ENCODE assay signal across 19 cellular contexts in genomic region chr2:105582952-105583660, GRCh38.
A peak's percentile ranks its signal among the peaks of the same experiment; 100 is the strongest.
DNase-seq lines count a peak whose midpoint lies in the region; ATAC-seq and TF ChIP-seq lines count a peak whose summit lies in the region.
"Had no signal": no experiment of that assay in that cellular context is flagged by ENCODE, and none has a peak within 500 bp of the region (broad histone marks: within the 10 kb centered on the region; RNA-seq: fewer than 3 reads in every experiment).

No MANE protein-coding gene starts in this region.

- H3K36me3 Mint-ChIP-seq in nephron (ENCODE audit: low read depth) = no peaks in the 10 kb centered on the region

- peak; percentile 58 for DNase-seq in DMS153 (lab: John Stamatoyannopoulos, UW)
- peak; percentile 63 for DNase-seq in NCI-H1436 treated with DMSO at 0.1 percent for 48 hours (lab: John Stamatoyannopoulos, UW)
- DNase-seq in T-helper 1 cell = no peak
- no peak for DNase-seq in lower lobe of right lung
- no peak for DNase-seq in psoas muscle
- DNase-seq in NOMO-1 treated with dmso at 0.1 percent for 144 hours (lab: John Stamatoyannopoulos, UW; ENCODE audit: unreplicated experiment) = no peak
- DNase-seq: activated CD4-positive, alpha-beta memory T cell treated with anti-CD3 and anti-CD28 coated beads, Interleukin-2, amount 10 ng/mL, durations not matched to agents 7 days and 5 days; activated naive CD8-positive, alpha-beta T cell treated with anti-CD3 and anti-CD28 coated beads, Interleukin-2, amount 10 ng/mL, durations not matched to agents 7 days and 5 days; activated T-cell treated with anti-CD3 and anti-CD28 coated beads, Interleukin-2, amount 50 U/mL, for 72 hours; GF-D8; heart left ventricle; MV-4-11; NCI-H2227 treated with DMSO at 0.1 percent for 48 hours; Right ventricle myocardium superior; thyroid gland had no signal

- H3K4me3 ChIP-seq in duodenal mucosa (ENCODE audit: low read depth in 1 of 2, low read length in 2 of 2) = peak overlapping the region in 1 of 2 donors; percentile 32
- no peak overlapping the region for H3K4me3 ChIP-seq in lower lobe of right lung
- H3K4me3 ChIP-seq in psoas muscle = no peak overlapping the region
- H3K4me3 ChIP-seq: heart left ventricle, skin epidermis, thyroid gland had no signal

- peaks cover 11% of the 10 kb centered on the region for H3K9me3 Mint-ChIP-seq in nephron

- H3K4me3 Mint-ChIP-seq in nephron = no peak overlapping the region
- H3K4me3 Mint-ChIP-seq: activated CD4-positive, alpha-beta memory T cell treated with anti-CD3 and anti-CD28 coated beads, Interleukin-2, amount 10 ng/mL, durations not matched to agents 7 days and 5 days; activated naive CD8-positive, alpha-beta T cell treated with anti-CD3 and anti-CD28 coated beads, Interleukin-2, amount 10 ng/mL, durations not matched to agents 7 days and 5 days; activated T-cell treated with anti-CD3 and anti-CD28 coated beads, Interleukin-2, amount 50 U/mL, for 72 hours; T-helper 1 cell treated with Interleukin-12 subunit alpha and Interleukin-12 subunit beta and Interleukin-4 antibody, amounts not matched to agents 30 μg/mL and 1 μg/mL, for 36 hours had no signal

- ATAC-seq in lower lobe of right lung = no peak
- ATAC-seq in psoas muscle = no peak
- ATAC-seq: activated T-cell treated with anti-CD3 and anti-CD28 coated beads, Interleukin-2, amount 50 U/mL, for 72 hours; heart left ventricle had no signal

- H3K36me3 ChIP-seq in duodenal mucosa (ENCODE audit: control insufficient read depth in 1 of 2, insufficient read depth in 2 of 2, low read length in 2 of 2) (no peaks in the 10 kb centered on the region), lower lobe of right lung (no peaks in the 10 kb centered on the region), psoas muscle (ENCODE audit: insufficient read depth in 1 of 2, low read depth in 1 of 2) (no peaks in the 10 kb centered on the region)
- H3K36me3 ChIP-seq: heart left ventricle, thyroid gland had no signal

- H3K27ac ChIP-seq in duodenal mucosa (ENCODE audit: low read depth, low read length) (peak overlapping the region; percentile 37), lower lobe of right lung (no peak overlapping the region), psoas muscle (no peak overlapping the region)
- H3K27ac ChIP-seq: heart left ventricle, thyroid gland had no signal

- 78 to 84% (median 82%) methylated on average over 3 of the region's 3 CpGs for WGBS in psoas muscle, 3 donors

- intact Hi-C loops in lower lobe of right lung (cut with DNase I) (no loop called here), psoas muscle (cut with DNase I) (no loop called here)

- H3K4me1 ChIP-seq in duodenal mucosa (ENCODE audit: control insufficient read depth in 1 of 2, insufficient read depth in 2 of 2, low read length in 2 of 2) = peaks cover 17 to 36% of the 10 kb centered on the region in 2 donors
- no peaks in the 10 kb centered on the region for H3K4me1 ChIP-seq in lower lobe of right lung
- H3K4me1 ChIP-seq in psoas muscle = no peaks in the 10 kb centered on the region
- H3K4me1 ChIP-seq: heart left ventricle, thyroid gland had no signal

- peak overlapping the region in 1 of 2 donors; percentile 46 for H3K9ac ChIP-seq in duodenal mucosa (ENCODE audit: low read depth in 1 of 2, low read length in 2 of 2)

- peak overlapping the region; percentile 37 to 65 (median 58) for H3K27ac Mint-ChIP-seq in nephron
- H3K27ac Mint-ChIP-seq: activated CD4-positive, alpha-beta memory T cell treated with anti-CD3 and anti-CD28 coated beads, Interleukin-2, amount 10 ng/mL, durations not matched to agents 7 days and 5 days; activated naive CD8-positive, alpha-beta T cell treated with anti-CD3 and anti-CD28 coated beads, Interleukin-2, amount 10 ng/mL, durations not matched to agents 7 days and 5 days; activated T-cell treated with anti-CD3 and anti-CD28 coated beads, Interleukin-2, amount 50 U/mL, for 72 hours; T-helper 1 cell treated with Interleukin-12 subunit alpha and Interleukin-12 subunit beta and Interleukin-4 antibody, amounts not matched to agents 30 μg/mL and 1 μg/mL, for 36 hours had no signal

- H3K27me3 Mint-ChIP-seq in nephron (ENCODE audit: low read depth) = peaks cover 12% of the 10 kb centered on the region

- TF ChIP-seq CTCF in nephron (IDR thresholded peaks at IDR 0.05; ENCODE audit: unreplicated experiment in 3 of 3) = no peak
- TF ChIP-seq CTCF in lower lobe of right lung (IDR thresholded peaks at IDR 0.05) = no peak
- TF ChIP-seq CTCF in psoas muscle (IDR thresholded peaks at IDR 0.05) = no peak

- no peaks in the 10 kb centered on the region for H3K27me3 ChIP-seq in duodenal mucosa (ENCODE audit: control insufficient read depth in 1 of 2, insufficient read depth in 2 of 2, low read length in 2 of 2)
- no peaks in the 10 kb centered on the region for H3K27me3 ChIP-seq in lower lobe of right lung (ENCODE audit: low read depth)
- no peaks in the 10 kb centered on the region for H3K27me3 ChIP-seq in psoas muscle (ENCODE audit: insufficient read depth in 3 of 3, low read length in 2 of 3)
- H3K27me3 ChIP-seq: heart left ventricle, thyroid gland had no signal

- peaks cover 11% of the 10 kb centered on the region for H3K4me1 Mint-ChIP-seq in nephron
- H3K4me1 Mint-ChIP-seq: activated CD4-positive, alpha-beta memory T cell treated with anti-CD3 and anti-CD28 coated beads, Interleukin-2, amount 10 ng/mL, durations not matched to agents 7 days and 5 days had no signal

- no peaks in the 10 kb centered on the region for H3K9me3 ChIP-seq in duodenal mucosa (ENCODE audit: control insufficient read depth in 1 of 2, low read length in 2 of 2)
- H3K9me3 ChIP-seq in lower lobe of right lung = no peaks in the 10 kb centered on the region
- no peaks in the 10 kb centered on the region for H3K9me3 ChIP-seq in psoas muscle
- H3K9me3 ChIP-seq: thyroid gland had no signal

Comparison
In these comparisons a context has a peak if more than half of its experiments do, and no peak if none do; other contexts are left out.
1. DNase-seq: peak in DMS153 (single experiment) and NCI-H1436 treated with DMSO at 0.1 percent for 48 hours (single experiment); none in T-helper 1 cell (0 of 5), lower lobe of right lung (single experiment), psoas muscle (0 of 2) and NOMO-1 treated with dmso at 0.1 percent for 144 hours (single experiment).